11 cellular contexts compared by ENCODE assay signal in genomic region chr1:120880056-120880455, GRCh38. TPM values are rescaled to one million over a fixed set of nuclear protein-coding genes. Genes with fewer than 3 reads are reported as not detected.
"Had no signal": no experiment of that assay in that cellular context is flagged by ENCODE, and none has a peak within 500 bp of the region (broad histone marks: within the 10 kb centered on the region; RNA-seq: fewer than 3 reads in every experiment).

No MANE protein-coding gene starts in this region.

RNA-seq across cellular contexts. Expression of gene PPIAL4A, which starts 9.5 kb away (rescaled TPM):
- total RNA-seq: activated CD4-positive, alpha-beta T cell treated with anti-CD3 and anti-CD28 coated beads for 36 hours; activated CD4-positive, alpha-beta T cell treated with anti-CD3 and anti-CD28 coated beads, Interleukin-2, amount 10 ng/mL, durations not matched to agents 7 days and 5 days; activated naive CD8-positive, alpha-beta T cell treated with anti-CD3 and anti-CD28 coated beads for 36 hours; activated T-cell treated with anti-CD3 and anti-CD28 coated beads, Interleukin-2, amount 50 U/mL, for 4 hours; activated T-helper 1 cell treated with anti-CD3 and anti-CD28 coated beads, Interleukin-12 subunit alpha, Interleukin-12 subunit beta, Interleukin-2, Interleukin-4 antibody, amounts not matched to agents 30 ng/mL and 10 ng/mL and 1 ng/mL, durations not matched to agents 14 hours and 24 hours and 36 hours; aorta; cardiac muscle cell; NCI-H460; RPMI7951; SJSA1 had no signal
- polyA plus RNA-seq: aorta, cardiac muscle cell, SK-N-SH had no signal
